10 cellular contexts compared by ENCODE assay signal in the genomic region with DNA sequence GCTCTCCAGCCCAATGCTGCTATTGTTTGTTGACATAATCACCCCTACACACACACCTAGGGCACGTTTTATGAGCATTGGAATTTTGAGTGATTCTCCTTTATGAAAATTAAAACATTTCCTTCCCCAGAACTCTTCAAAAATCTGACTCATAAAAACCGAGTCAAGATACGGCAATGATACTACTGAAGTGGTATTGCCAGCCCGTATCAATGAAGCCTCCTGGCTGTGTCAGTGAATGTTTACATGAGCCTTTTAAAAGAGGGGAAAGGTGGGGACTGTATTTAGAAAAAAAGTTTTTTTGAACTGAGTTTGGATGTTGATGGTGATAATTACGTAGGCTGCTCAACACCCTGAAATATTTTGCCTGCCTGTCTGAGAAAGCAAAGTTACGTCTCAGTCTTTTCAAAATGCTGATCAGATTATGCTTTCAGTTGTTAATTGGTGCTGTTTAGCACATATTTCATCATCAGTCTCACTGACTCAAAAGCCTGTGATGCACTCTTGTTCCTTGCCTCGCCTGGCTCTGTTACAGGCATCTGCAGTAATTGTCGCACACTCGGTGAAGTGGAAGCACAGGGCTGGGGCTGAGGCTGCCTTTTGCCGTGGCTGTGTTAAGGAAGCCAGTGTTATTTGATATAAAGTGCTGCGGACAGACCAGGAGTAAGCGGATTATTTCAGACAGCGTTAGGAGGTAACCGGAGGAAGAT.
DNase-seq lines count a peak whose midpoint lies in the region; ATAC-seq and TF ChIP-seq lines count a peak whose summit lies in the region.
"Had no signal": no experiment of that assay in that cellular context is flagged by ENCODE, and none has a peak within 500 bp of the region (broad histone marks: within the 10 kb centered on the region; RNA-seq: fewer than 3 reads in every experiment).

No MANE protein-coding gene starts in this region.

- TF ChIP-seq CTCF in AG09319 (IDR thresholded peaks at IDR 0.05; ENCODE audit: low read depth, low read length) (no peak), GM20000 (IDR thresholded peaks at IDR 0.05; ENCODE audit: extremely low read depth, missing control alignments) (no peak)

- no peak for ATAC-seq in GM19328 (IDR thresholded peaks at IDR 0.05; ENCODE audit: unreplicated experiment)

- peak; percentile 38 for DNase-seq in AG09319 (ENCODE audit: extremely low read depth, low read depth)
- peak; percentile 69 for DNase-seq in NCI-H510A treated with DMSO at 0.1 percent for 48 hours (lab: John Stamatoyannopoulos, UW)
- peak; percentile 85 for DNase-seq in fibroblast of gingiva (ENCODE audit: low read depth)
- peak in 33 of 56 donors; percentile 6 to 71 (median 27) for DNase-seq in nucleus accumbens (lab: John Stamatoyannopoulos, UW)
- no peak for DNase-seq in SW 1271 (lab: John Stamatoyannopoulos, UW)
- DNase-seq in HPDE6-E6E7 (ENCODE audit: extremely low spot score), result no peak
- DNase-seq in GM20000 (ENCODE audit: low spot score), result no peak
- DNase-seq: COR-L47, GOT3 had no signal

Comparison
In these comparisons a context has a peak if more than half of its experiments do, and no peak if none do; other contexts are left out.
1. DNase-seq: peak in AG09319 (single experiment), NCI-H510A treated with DMSO at 0.1 percent for 48 hours (single experiment), fibroblast of gingiva (single experiment) and nucleus accumbens (33 of 56); none in SW 1271 (0 of 2), HPDE6-E6E7 (single experiment) and GM20000 (single experiment).